14 cellular contexts compared by ENCODE assay signal in genomic region chr10:24444337-24444736, GRCh38.
A peak's percentile ranks its signal among the peaks of the same experiment; 100 is the strongest.
DNase-seq lines count a peak whose midpoint lies in the region; ATAC-seq and TF ChIP-seq lines count a peak whose summit lies in the region.
"Had no signal": no experiment of that assay in that cellular context is flagged by ENCODE, and none has a peak within 500 bp of the region (broad histone marks: within the 10 kb centered on the region; RNA-seq: fewer than 3 reads in every experiment).

No MANE protein-coding gene starts in this region.

- peaks cover 7% of the 10 kb centered on the region for H3K27me3 Mint-ChIP-seq in activated T-helper 2 cell treated with anti-CD3 and anti-CD28 coated beads, Interferon-gamma antibody, Interleukin-2, Interleukin-4, amounts not matched to agents 10 μg/mL and 5 μg/mL and 100 μg/mL, durations not matched to agents 14 hours and 24 hours and 36 hours (ENCODE audit: low read depth)
- H3K27me3 Mint-ChIP-seq in CD8-positive, alpha-beta memory T cell, result peaks cover 3 to 4% of the 10 kb centered on the region in 2 donors
- H3K27me3 Mint-ChIP-seq: activated B cell treated with CpG ODN at 0.5 μM for 24 hours had no signal

- no peaks in the 10 kb centered on the region for H3K36me3 ChIP-seq in A673 (ENCODE audit: insufficient read depth, low read length, poor library complexity, severe bottlenecking)
- H3K36me3 ChIP-seq in CD8-positive, alpha-beta memory T cell (ENCODE audit: insufficient read depth, low read length), result no peaks in the 10 kb centered on the region

- no peaks in the 10 kb centered on the region for H3K36me3 Mint-ChIP-seq in activated T-helper 2 cell treated with anti-CD3 and anti-CD28 coated beads, Interferon-gamma antibody, Interleukin-2, Interleukin-4, amounts not matched to agents 10 μg/mL and 5 μg/mL and 100 μg/mL, durations not matched to agents 14 hours and 24 hours and 36 hours (ENCODE audit: low read depth)
- H3K36me3 Mint-ChIP-seq in CD8-positive, alpha-beta memory T cell, result no peaks in the 10 kb centered on the region

- H3K9me3 Mint-ChIP-seq in activated T-helper 2 cell treated with anti-CD3 and anti-CD28 coated beads, Interferon-gamma antibody, Interleukin-2, Interleukin-4, amounts not matched to agents 10 μg/mL and 5 μg/mL and 100 μg/mL, durations not matched to agents 14 hours and 24 hours and 36 hours, result no peaks in the 10 kb centered on the region
- H3K9me3 Mint-ChIP-seq in CD8-positive, alpha-beta memory T cell, result peaks cover 0 to 3% (median 0%) of the 10 kb centered on the region in 5 donors
- H3K9me3 Mint-ChIP-seq: stimulated activated naive CD8-positive, alpha-beta T cell treated with anti-CD3 and anti-CD28 coated beads, Interleukin-15, Interleukin-2, amounts not matched to agents 100 ng/mL and 50 ng/mL, for 24 hours had no signal

- ATAC-seq in GM18499 (IDR thresholded peaks at IDR 0.05; ENCODE audit: insufficient read depth, unreplicated experiment) (peak; percentile 49), HG02610 (IDR thresholded peaks at IDR 0.05; ENCODE audit: unreplicated experiment) (no peak), GM21515 (IDR thresholded peaks at IDR 0.05; ENCODE audit: unreplicated experiment) (no peak)

- no peaks in the 10 kb centered on the region for H3K9me3 ChIP-seq in A673 (ENCODE audit: low read depth, low read length, poor library complexity, severe bottlenecking)
- H3K9me3 ChIP-seq in CD8-positive, alpha-beta memory T cell (ENCODE audit: low read length), result no peaks in the 10 kb centered on the region

- CTCF ChIA-PET in A673 (lab: Charles Lee), result no interaction called here
- CTCF ChIA-PET in RWPE1 (lab: Yijun Ruan, JAX), result no interaction called here
- CTCF ChIA-PET in CD8-positive, alpha-beta memory T cell (lab: Charles Lee), result no interaction called here

- no peak for TF ChIP-seq CTCF in A673 (conservative IDR thresholded peaks at IDR 0.05; ENCODE audit: low read depth, low read length)
- TF ChIP-seq CTCF in RWPE1 (conservative IDR thresholded peaks at IDR 0.05; ENCODE audit: low read depth), result no peak
- no peak for TF ChIP-seq CTCF in fibroblast of mammary gland (conservative IDR thresholded peaks at IDR 0.05; ENCODE audit: control insufficient read depth, insufficient read depth, low read depth, low read length)

- DNase-seq in A673 (ENCODE audit: low spot score) (peak; percentile 80), RWPE1 (ENCODE audit: low spot score) (peak; percentile 22), fibroblast of mammary gland (ENCODE audit: low read depth) (peak; percentile 97)
- no peak for DNase-seq in activated T-helper 2 cell treated with anti-CD3 and anti-CD28 coated beads, Interferon-gamma antibody, Interleukin-2, Interleukin-4, amounts not matched to agents 10 μg/mL and 5 μg/mL and 100 μg/mL, durations not matched to agents 14 hours and 24 hours and 36 hours (ENCODE audit: low spot score)
- DNase-seq in CD8-positive, alpha-beta memory T cell, result no peak
- DNase-seq: activated B cell treated with CpG ODN at 0.5 μM for 24 hours; GF-D8; NCI-H1436 treated with DMSO at 0.1 percent for 48 hours; NCI-H82; stimulated activated CD4-positive, alpha-beta T cell treated with anti-CD3 and anti-CD28 coated beads, Interleukin-4, amount 100 ng/mL, for 1 hour had no signal

- no peak overlapping the region for H3K27ac ChIP-seq in A673 (ENCODE audit: low read depth, low read length, poor library complexity, severe bottlenecking)
- no peak overlapping the region for H3K27ac ChIP-seq in RWPE1
- H3K27ac ChIP-seq in CD8-positive, alpha-beta memory T cell (ENCODE audit: low read depth, low read length), result no peak overlapping the region

- H3K4me3 Mint-ChIP-seq in activated T-helper 2 cell treated with anti-CD3 and anti-CD28 coated beads, Interferon-gamma antibody, Interleukin-2, Interleukin-4, amounts not matched to agents 10 μg/mL and 5 μg/mL and 100 μg/mL, durations not matched to agents 14 hours and 24 hours and 36 hours (ENCODE audit: low read depth), result no peak overlapping the region
- no peak overlapping the region for H3K4me3 Mint-ChIP-seq in CD8-positive, alpha-beta memory T cell
- H3K4me3 Mint-ChIP-seq: activated B cell treated with CpG ODN at 0.5 μM for 24 hours; stimulated activated naive CD8-positive, alpha-beta T cell treated with anti-CD3 and anti-CD28 coated beads, Interleukin-15, Interleukin-2, amounts not matched to agents 100 ng/mL and 50 ng/mL, for 24 hours had no signal

- no TSS peak for BruUV-seq in A673 (replicated peaks; lab: Mats Ljungman, UMichigan)

- no peaks in the 10 kb centered on the region for H3K27me3 ChIP-seq in A673 (replicated peaks; ENCODE audit: insufficient read depth, low read depth, low read length, poor library complexity)
- H3K27me3 ChIP-seq in CD8-positive, alpha-beta memory T cell (ENCODE audit: insufficient read depth, low read length, poor library complexity, severe bottlenecking), result no peaks in the 10 kb centered on the region

- H3K27ac Mint-ChIP-seq in activated T-helper 2 cell treated with anti-CD3 and anti-CD28 coated beads, Interferon-gamma antibody, Interleukin-2, Interleukin-4, amounts not matched to agents 10 μg/mL and 5 μg/mL and 100 μg/mL, durations not matched to agents 14 hours and 24 hours and 36 hours, result no peak overlapping the region
- no peak overlapping the region for H3K27ac Mint-ChIP-seq in CD8-positive, alpha-beta memory T cell
- H3K27ac Mint-ChIP-seq: activated B cell treated with CpG ODN at 0.5 μM for 24 hours; stimulated activated naive CD8-positive, alpha-beta T cell treated with anti-CD3 and anti-CD28 coated beads, Interleukin-15, Interleukin-2, amounts not matched to agents 100 ng/mL and 50 ng/mL, for 24 hours had no signal

- intact Hi-C loops in A673 (cut with micrococcal nuclease; ENCODE audit: unreplicated experiment), result no loop called here
- intact Hi-C loops in activated T-helper 2 cell treated with anti-CD3 and anti-CD28 coated beads, Interferon-gamma antibody, Interleukin-2, Interleukin-4, amounts not matched to agents 10 μg/mL and 5 μg/mL and 100 μg/mL, durations not matched to agents 14 hours and 24 hours and 36 hours (cut with micrococcal nuclease), result no loop called here

- H3K4me3 ChIP-seq in A673 (ENCODE audit: low read depth, low read length, poor library complexity, severe bottlenecking) (no peak overlapping the region), fibroblast of mammary gland (ENCODE audit: control insufficient read depth, low read depth, low read length) (no peak overlapping the region)
- no peak overlapping the region for H3K4me3 ChIP-seq in CD8-positive, alpha-beta memory T cell (ENCODE audit: low read length)

- POLR2A ChIA-PET in A673 (lab: Charles Lee; ENCODE audit: low non-redundant PET), result no interaction called here
- POLR2A ChIA-PET in RWPE1 (lab: Yijun Ruan, JAX; ENCODE audit: low non-redundant PET), result no interaction called here
- POLR2A ChIA-PET in CD8-positive, alpha-beta memory T cell (lab: Charles Lee), result no interaction called here

- H3K4me1 ChIP-seq in A673 (ENCODE audit: insufficient read depth, low read length, poor library complexity, severe bottlenecking), result peaks cover 31% of the 10 kb centered on the region
- H3K4me1 ChIP-seq in CD8-positive, alpha-beta memory T cell (ENCODE audit: insufficient read depth, low read length), result no peaks in the 10 kb centered on the region

- H3K4me1 Mint-ChIP-seq in activated T-helper 2 cell treated with anti-CD3 and anti-CD28 coated beads, Interferon-gamma antibody, Interleukin-2, Interleukin-4, amounts not matched to agents 10 μg/mL and 5 μg/mL and 100 μg/mL, durations not matched to agents 14 hours and 24 hours and 36 hours (ENCODE audit: low read depth), result peaks cover 6% of the 10 kb centered on the region
- no peaks in the 10 kb centered on the region for H3K4me1 Mint-ChIP-seq in CD8-positive, alpha-beta memory T cell
- H3K4me1 Mint-ChIP-seq: activated B cell treated with CpG ODN at 0.5 μM for 24 hours had no signal

Comparison
In these comparisons a context has a peak if more than half of its experiments do, and no peak if none do; other contexts are left out.
1. DNase-seq: peak in A673 (single experiment), RWPE1 (single experiment) and fibroblast of mammary gland (single experiment); none in activated T-helper 2 cell treated with anti-CD3 and anti-CD28 coated beads, Interferon-gamma antibody, Interleukin-2, Interleukin-4, amounts not matched to agents 10 μg/mL and 5 μg/mL and 100 μg/mL, durations not matched to agents 14 hours and 24 hours and 36 hours (single experiment) and CD8-positive, alpha-beta memory T cell (0 of 5).